Comparison of ENCODE assay signal across 1 cellular context in genomic region chr1:28259252-28259934, GRCh38.
TF ChIP-seq lines count a peak whose summit lies in the region.

SESN2 (plus strand) TSS chr1:28259518; CDS start chr1:28259848, 330 bp downstream.

TF ChIP-seq in K562, 482 proteins besides CTCF, POLR2A, EP300 and RAD21 (continued from another document):
- no peak for TF ChIP-seq HOMEZ (CRISPR knock-in tag; IDR thresholded peaks at IDR 0.05)
- TF ChIP-seq THRAP3 (IDR thresholded peaks at IDR 0.05; ENCODE audit: borderline replicate concordance), result no peak
- TF ChIP-seq ARHGAP35 (IDR thresholded peaks at IDR 0.05; ENCODE audit: partially characterized antibody), result no peak
- peak; percentile 42; the same call in 1 of the 2 replicates for TF ChIP-seq BCOR (IDR thresholded peaks at IDR 0.05)
- TF ChIP-seq MCM7 (IDR thresholded peaks at IDR 0.05), result no peak
- no peak for TF ChIP-seq PYGO2 (tag; IDR thresholded peaks at IDR 0.05)
- TF ChIP-seq DIDO1 (tag; IDR thresholded peaks at IDR 0.05; ENCODE audit: low read depth), result no peak
- TF ChIP-seq BRD9 (IDR thresholded peaks at IDR 0.05; ENCODE audit: low read depth, partially characterized antibody), result no peak
- no peak for TF ChIP-seq SP2 (IDR thresholded peaks at IDR 0.05; ENCODE audit: extremely low read depth, low read depth, low read length, poor library complexity, severe bottlenecking)
- TF ChIP-seq RBBP5 (IDR thresholded peaks at IDR 0.05; ENCODE audit: borderline replicate concordance, insufficient read depth, low read length, poor library complexity, severe bottlenecking), result no peak
- no peak; the same call in 1 of the 2 replicates for TF ChIP-seq ZKSCAN8 (CRISPR knock-in tag; IDR thresholded peaks at IDR 0.05)
- no peak for TF ChIP-seq CHD4 (IDR thresholded peaks at IDR 0.05; ENCODE audit: insufficient read depth, insufficient replicate concordance, low read depth, low read length, poor library complexity, severe bottlenecking)
- TF ChIP-seq DPF2 (IDR thresholded peaks at IDR 0.05), result no peak
- no peak for TF ChIP-seq ZFP36 (IDR thresholded peaks at IDR 0.05; ENCODE audit: low read depth, low read length, partially characterized antibody)
- TF ChIP-seq RHOXF2B (CRISPR knock-in tag; conservative IDR thresholded peaks at IDR 0.05), result no peak
- no peak; the same call in 1 of the 2 replicates for TF ChIP-seq ZNF644 (tag; IDR thresholded peaks at IDR 0.05; ENCODE audit: low read depth)
- no peak for TF ChIP-seq ETV1 (tag; conservative IDR thresholded peaks at IDR 0.05; ENCODE audit: low read depth)
- peak; percentile 52; the same call in 1 of the 2 replicates for TF ChIP-seq CTBP1 (IDR thresholded peaks at IDR 0.05; ENCODE audit: borderline replicate concordance)
- TF ChIP-seq ZNF124 (CRISPR knock-in tag; IDR thresholded peaks at IDR 0.05), result no peak
- no peak for TF ChIP-seq GTF3C2 (IDR thresholded peaks at IDR 0.05; ENCODE audit: borderline replicate concordance, extremely low read depth, insufficient read length)
- no peak for TF ChIP-seq ZNF707 (CRISPR knock-in tag; conservative IDR thresholded peaks at IDR 0.05)
- TF ChIP-seq ZBTB11 (CRISPR knock-in tag; IDR thresholded peaks at IDR 0.05), result no peak; a peak in 1 of 6 replicates
- TF ChIP-seq FOXA1 (IDR thresholded peaks at IDR 0.05; ENCODE audit: borderline replicate concordance), result no peak
- peak; percentile 14 for TF ChIP-seq RBM25 (IDR thresholded peaks at IDR 0.05; ENCODE audit: low read depth, low read length, severe bottlenecking)
- TF ChIP-seq TCFL5 (CRISPR knock-in tag; conservative IDR thresholded peaks at IDR 0.05), result no peak
- 0 out of 2 replicates have a peak, but pooled peaks have one; percentile 2 for TF ChIP-seq SMC3 (conservative IDR thresholded peaks at IDR 0.05; ENCODE audit: insufficient read depth, low read depth, low read length)
- no peak; the same call in 1 of the 2 replicates for TF ChIP-seq ZNF175 (CRISPR knock-in tag; IDR thresholded peaks at IDR 0.05; ENCODE audit: low read depth)
- peak; percentile 86 to 94 for TF ChIP-seq UBTF (IDR thresholded peaks at IDR 0.05; ENCODE audit: borderline replicate concordance in 1 of 2, low read depth in 2 of 2, low read length in 2 of 2)
- TF ChIP-seq RBM15 (IDR thresholded peaks at IDR 0.05; ENCODE audit: insufficient read depth, low read length), result no peak
- no peak for TF ChIP-seq ELK3 (CRISPR knock-in tag; IDR thresholded peaks at IDR 0.05)
- TF ChIP-seq KAT2B (IDR thresholded peaks at IDR 0.05; ENCODE audit: low read depth, low read length), result no peak
- TF ChIP-seq MECOM (CRISPR knock-in tag; IDR thresholded peaks at IDR 0.05), result no peak
- TF ChIP-seq ATF6 (CRISPR knock-in tag; IDR thresholded peaks at IDR 0.05), result no peak; the same call in 1 of the 2 replicates
- TF ChIP-seq ZBTB33 (CRISPR knock-in tag; IDR thresholded peaks at IDR 0.05), result peak; percentile 69
- TF ChIP-seq JUNB (CRISPR knock-in tag; conservative IDR thresholded peaks at IDR 0.05), result no peak
- no peak; the same call in 1 of the 2 replicates for TF ChIP-seq NCOR1 (IDR thresholded peaks at IDR 0.05)
- TF ChIP-seq KLF13 (tag; IDR thresholded peaks at IDR 0.05; ENCODE audit: borderline replicate concordance, low read depth), result no peak
- TF ChIP-seq KDM2B (CRISPR knock-in tag; IDR thresholded peaks at IDR 0.05), result peak; percentile 98
- TF ChIP-seq TAF15 (IDR thresholded peaks at IDR 0.05; ENCODE audit: low read depth, low read length), result no peak
- 0 out of 2 replicates have a peak, but pooled peaks have one; percentile 65 for TF ChIP-seq ELF1 (tag; IDR thresholded peaks at IDR 0.05)
- no peak for TF ChIP-seq EZH2 (IDR thresholded peaks at IDR 0.05; ENCODE audit: borderline replicate concordance, low read depth, low read length)
- no peak for TF ChIP-seq ZNF239 (CRISPR knock-in tag; IDR thresholded peaks at IDR 0.05)
